In the genomic region with DNA sequence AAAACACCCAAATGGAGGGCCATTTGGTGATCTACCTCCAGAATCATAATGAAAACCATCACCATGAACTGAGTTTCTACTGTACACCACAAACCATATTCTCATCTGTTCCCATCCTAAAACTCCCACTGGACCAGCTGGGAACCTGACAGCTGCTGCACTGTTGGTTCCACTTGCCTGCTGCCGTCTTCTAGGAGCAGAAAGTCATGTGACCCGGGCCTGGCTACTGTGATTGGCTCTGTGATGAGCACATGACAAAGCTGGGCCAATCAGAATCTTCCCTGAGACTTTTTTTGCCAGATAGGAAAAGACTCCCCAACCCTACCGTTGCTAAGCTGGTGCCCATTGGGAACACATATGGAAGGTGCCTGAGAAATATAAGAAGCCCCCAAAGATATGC, we compare ENCODE assay signal across 1 cellular context.
TF ChIP-seq lines count a peak whose summit lies in the region.

No MANE protein-coding gene starts in this region.

TF ChIP-seq in H1, 55 proteins besides CTCF, POLR2A, EP300 and RAD21:
- TF ChIP-seq, protein P1, sequence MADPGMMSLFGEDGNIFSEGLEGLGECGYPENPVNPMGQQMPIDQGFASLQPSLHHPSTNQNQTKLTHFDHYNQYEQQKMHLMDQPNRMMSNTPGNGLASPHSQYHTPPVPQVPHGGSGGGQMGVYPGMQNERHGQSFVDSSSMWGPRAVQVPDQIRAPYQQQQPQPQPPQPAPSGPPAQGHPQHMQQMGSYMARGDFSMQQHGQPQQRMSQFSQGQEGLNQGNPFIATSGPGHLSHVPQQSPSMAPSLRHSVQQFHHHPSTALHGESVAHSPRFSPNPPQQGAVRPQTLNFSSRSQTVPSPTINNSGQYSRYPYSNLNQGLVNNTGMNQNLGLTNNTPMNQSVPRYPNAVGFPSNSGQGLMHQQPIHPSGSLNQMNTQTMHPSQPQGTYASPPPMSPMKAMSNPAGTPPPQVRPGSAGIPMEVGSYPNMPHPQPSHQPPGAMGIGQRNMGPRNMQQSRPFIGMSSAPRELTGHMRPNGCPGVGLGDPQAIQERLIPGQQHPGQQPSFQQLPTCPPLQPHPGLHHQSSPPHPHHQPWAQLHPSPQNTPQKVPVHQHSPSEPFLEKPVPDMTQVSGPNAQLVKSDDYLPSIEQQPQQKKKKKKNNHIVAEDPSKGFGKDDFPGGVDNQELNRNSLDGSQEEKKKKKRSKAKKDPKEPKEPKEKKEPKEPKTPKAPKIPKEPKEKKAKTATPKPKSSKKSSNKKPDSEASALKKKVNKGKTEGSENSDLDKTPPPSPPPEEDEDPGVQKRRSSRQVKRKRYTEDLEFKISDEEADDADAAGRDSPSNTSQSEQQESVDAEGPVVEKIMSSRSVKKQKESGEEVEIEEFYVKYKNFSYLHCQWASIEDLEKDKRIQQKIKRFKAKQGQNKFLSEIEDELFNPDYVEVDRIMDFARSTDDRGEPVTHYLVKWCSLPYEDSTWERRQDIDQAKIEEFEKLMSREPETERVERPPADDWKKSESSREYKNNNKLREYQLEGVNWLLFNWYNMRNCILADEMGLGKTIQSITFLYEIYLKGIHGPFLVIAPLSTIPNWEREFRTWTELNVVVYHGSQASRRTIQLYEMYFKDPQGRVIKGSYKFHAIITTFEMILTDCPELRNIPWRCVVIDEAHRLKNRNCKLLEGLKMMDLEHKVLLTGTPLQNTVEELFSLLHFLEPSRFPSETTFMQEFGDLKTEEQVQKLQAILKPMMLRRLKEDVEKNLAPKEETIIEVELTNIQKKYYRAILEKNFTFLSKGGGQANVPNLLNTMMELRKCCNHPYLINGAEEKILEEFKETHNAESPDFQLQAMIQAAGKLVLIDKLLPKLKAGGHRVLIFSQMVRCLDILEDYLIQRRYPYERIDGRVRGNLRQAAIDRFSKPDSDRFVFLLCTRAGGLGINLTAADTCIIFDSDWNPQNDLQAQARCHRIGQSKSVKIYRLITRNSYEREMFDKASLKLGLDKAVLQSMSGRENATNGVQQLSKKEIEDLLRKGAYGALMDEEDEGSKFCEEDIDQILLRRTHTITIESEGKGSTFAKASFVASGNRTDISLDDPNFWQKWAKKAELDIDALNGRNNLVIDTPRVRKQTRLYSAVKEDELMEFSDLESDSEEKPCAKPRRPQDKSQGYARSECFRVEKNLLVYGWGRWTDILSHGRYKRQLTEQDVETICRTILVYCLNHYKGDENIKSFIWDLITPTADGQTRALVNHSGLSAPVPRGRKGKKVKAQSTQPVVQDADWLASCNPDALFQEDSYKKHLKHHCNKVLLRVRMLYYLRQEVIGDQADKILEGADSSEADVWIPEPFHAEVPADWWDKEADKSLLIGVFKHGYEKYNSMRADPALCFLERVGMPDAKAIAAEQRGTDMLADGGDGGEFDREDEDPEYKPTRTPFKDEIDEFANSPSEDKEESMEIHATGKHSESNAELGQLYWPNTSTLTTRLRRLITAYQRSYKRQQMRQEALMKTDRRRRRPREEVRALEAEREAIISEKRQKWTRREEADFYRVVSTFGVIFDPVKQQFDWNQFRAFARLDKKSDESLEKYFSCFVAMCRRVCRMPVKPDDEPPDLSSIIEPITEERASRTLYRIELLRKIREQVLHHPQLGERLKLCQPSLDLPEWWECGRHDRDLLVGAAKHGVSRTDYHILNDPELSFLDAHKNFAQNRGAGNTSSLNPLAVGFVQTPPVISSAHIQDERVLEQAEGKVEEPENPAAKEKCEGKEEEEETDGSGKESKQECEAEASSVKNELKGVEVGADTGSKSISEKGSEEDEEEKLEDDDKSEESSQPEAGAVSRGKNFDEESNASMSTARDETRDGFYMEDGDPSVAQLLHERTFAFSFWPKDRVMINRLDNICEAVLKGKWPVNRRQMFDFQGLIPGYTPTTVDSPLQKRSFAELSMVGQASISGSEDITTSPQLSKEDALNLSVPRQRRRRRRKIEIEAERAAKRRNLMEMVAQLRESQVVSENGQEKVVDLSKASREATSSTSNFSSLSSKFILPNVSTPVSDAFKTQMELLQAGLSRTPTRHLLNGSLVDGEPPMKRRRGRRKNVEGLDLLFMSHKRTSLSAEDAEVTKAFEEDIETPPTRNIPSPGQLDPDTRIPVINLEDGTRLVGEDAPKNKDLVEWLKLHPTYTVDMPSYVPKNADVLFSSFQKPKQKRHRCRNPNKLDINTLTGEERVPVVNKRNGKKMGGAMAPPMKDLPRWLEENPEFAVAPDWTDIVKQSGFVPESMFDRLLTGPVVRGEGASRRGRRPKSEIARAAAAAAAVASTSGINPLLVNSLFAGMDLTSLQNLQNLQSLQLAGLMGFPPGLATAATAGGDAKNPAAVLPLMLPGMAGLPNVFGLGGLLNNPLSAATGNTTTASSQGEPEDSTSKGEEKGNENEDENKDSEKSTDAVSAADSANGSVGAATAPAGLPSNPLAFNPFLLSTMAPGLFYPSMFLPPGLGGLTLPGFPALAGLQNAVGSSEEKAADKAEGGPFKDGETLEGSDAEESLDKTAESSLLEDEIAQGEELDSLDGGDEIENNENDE (IDR thresholded peaks at IDR 0.05; ENCODE audit: insufficient replicate concordance, low read length): no peak
- TF ChIP-seq, protein P2, sequence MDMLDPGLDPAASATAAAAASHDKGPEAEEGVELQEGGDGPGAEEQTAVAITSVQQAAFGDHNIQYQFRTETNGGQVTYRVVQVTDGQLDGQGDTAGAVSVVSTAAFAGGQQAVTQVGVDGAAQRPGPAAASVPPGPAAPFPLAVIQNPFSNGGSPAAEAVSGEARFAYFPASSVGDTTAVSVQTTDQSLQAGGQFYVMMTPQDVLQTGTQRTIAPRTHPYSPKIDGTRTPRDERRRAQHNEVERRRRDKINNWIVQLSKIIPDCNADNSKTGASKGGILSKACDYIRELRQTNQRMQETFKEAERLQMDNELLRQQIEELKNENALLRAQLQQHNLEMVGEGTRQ (IDR thresholded peaks at IDR 0.05; ENCODE audit: low read length): peak; percentile 52; the same call in 1 of the 2 replicates
